Comparison of ENCODE assay signal across 9 cellular contexts in the genomic region with DNA sequence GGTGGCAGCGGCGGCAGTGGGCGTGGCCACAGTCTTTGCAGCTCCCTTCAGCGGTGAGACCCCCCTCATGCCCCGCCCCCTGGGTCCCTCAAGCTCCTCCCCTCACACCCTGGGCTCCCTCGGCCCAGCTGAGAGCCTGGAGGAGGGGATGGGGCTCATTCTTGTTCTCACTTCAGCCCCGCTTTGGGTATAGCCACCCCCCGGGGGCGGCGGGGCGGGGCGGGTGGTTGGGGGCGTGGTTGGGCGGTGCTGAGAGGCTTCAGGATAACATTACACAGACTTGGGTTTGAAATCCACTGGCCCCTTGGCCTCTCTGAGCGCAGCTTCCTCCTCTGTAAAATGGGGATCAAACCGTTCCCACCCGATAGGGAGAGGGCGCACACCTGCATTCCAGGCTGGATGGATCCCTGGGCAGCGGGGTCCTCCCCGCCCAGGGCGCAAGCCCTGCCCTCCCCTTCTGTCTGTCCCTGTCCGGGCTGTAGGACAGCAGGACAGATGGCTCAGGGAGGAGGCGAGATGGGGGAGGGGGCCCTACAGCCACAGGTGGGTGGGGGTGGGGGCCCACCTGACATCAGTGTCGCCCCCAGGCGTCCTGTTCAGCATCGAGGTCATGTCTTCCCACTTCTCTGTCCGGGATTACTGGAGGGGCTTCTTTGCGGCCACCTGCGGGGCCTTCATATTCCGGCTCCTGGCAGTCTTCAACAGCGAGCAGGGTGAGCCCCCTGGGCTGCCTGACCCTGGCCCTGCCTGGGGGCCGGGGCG. TPM values are rescaled to one million over a fixed set of nuclear protein-coding genes. Genes with fewer than 3 reads are reported as not detected.
DNase-seq lines count a peak whose midpoint lies in the region; ATAC-seq, FAIRE-seq and TF ChIP-seq lines count a peak whose summit lies in the region.
"Had no signal": no experiment of that assay in that cellular context is flagged by ENCODE, and none has a peak within 500 bp of the region (broad histone marks: within the 10 kb centered on the region; RNA-seq: fewer than 3 reads in every experiment).

No MANE protein-coding gene starts in this region.

- no peaks in the 10 kb centered on the region for H3K9me3 ChIP-seq in HCT116 (ENCODE audit: control insufficient read depth in 1 of 2, insufficient read depth in 1 of 2, low read depth in 1 of 2, low read length in 2 of 2)
- no peaks in the 10 kb centered on the region for H3K9me3 ChIP-seq in heart right ventricle

- intact Hi-C loops in HCT116 (cut with micrococcal nuclease) (no loop called here), heart right ventricle (cut with DNase I) (no loop called here)

- H3K9ac ChIP-seq in HCT116 (ENCODE audit: low read length): no peak overlapping the region

- H3K4me1 ChIP-seq in HCT116 (ENCODE audit: control insufficient read depth in 1 of 2, insufficient read depth in 2 of 2, low read length in 2 of 2) (peaks cover 0 to 9% of the 10 kb centered on the region in 2 experiments; a peak in 3 of 4 replicates), heart right ventricle (peaks cover 0 to 13% (median 8%) of the 10 kb centered on the region in 9 donors)

- no peaks in the 10 kb centered on the region for H4K20me1 ChIP-seq in HCT116 (ENCODE audit: insufficient read depth)

- no peaks in the 10 kb centered on the region for H3K79me2 ChIP-seq in HCT116 (ENCODE audit: insufficient read depth, low read length)

- POLR2A ChIA-PET in HCT116 (lab: Charles Lee): no interaction called here
- POLR2A ChIA-PET in WTC11 (lab: Charles Lee): interaction anchor here (0.6 to 1.2 kb wide), 4 partner anchors 9 to 136 kb away, joined by 3 to 6 read pairs (median 4); partner anchors contain the start of genes EPHA2 and HSPB7

- H3K27me3 Mint-ChIP-seq in WTC11 (ENCODE audit: low read depth): peaks cover 41% of the 10 kb centered on the region

- no peaks in the 10 kb centered on the region for H3K9me3 Mint-ChIP-seq in WTC11

- FAIRE-seq in H54 (lab: Jason Lieb, UNC) (no peak), GM19239 (lab: Jason Lieb, UNC) (no peak)

- no peak overlapping the region for H2AFZ ChIP-seq in HCT116 (ENCODE audit: low read depth, low read length, poor library complexity, severe bottlenecking)

- no peaks in the 10 kb centered on the region for H3K9me2 ChIP-seq in HCT116 (ENCODE audit: insufficient read depth)

- BruUV-seq in HCT116 (replicated peaks; lab: Mats Ljungman, UMichigan): no TSS peak

- peak overlapping the region; percentile 59 for H3K4me2 ChIP-seq in HCT116 (ENCODE audit: low read length)

- H3K36me3 ChIP-seq in HCT116 (ENCODE audit: control insufficient read depth in 1 of 2, insufficient read depth in 2 of 2, low read length in 2 of 2) (no peaks in the 10 kb centered on the region), heart right ventricle (no peaks in the 10 kb centered on the region)

- CTCF ChIA-PET in HCT116 (lab: Charles Lee): no interaction called here
- CTCF ChIA-PET in WTC11 (lab: Charles Lee): interaction anchor here (0.8 to 2.5 kb wide), 15 partner anchors 10 to 235 kb away, joined by 3 to 18 read pairs (median 6); partner anchors contain the start of genes HSPB7 and ZBTB17

- WGBS in heart right ventricle, 2 donors: 16 to 20% methylated on average over 26 to 33 of the region's 33 CpGs

- ATAC-seq in HCT116 (peak; percentile 64), WTC11 (peak; percentile 96), heart right ventricle (peak in 6 of 8 donors; percentile 13 to 48 (median 28))

- H3K27ac Mint-ChIP-seq in WTC11: no peak overlapping the region

- H3K27me3 ChIP-seq in HCT116 (ENCODE audit: insufficient read depth, low read length) (no peaks in the 10 kb centered on the region), heart right ventricle (peaks cover 0 to 30% (median 14%) of the 10 kb centered on the region in 7 donors)

- RAD21 ChIA-PET in HCT116 (lab: Charles Lee; ENCODE audit: low non-redundant PET in 1 of 2, low total read pairs in 2 of 2, uncharacterized antibody in 2 of 2, unreplicated experiment in 2 of 2): no interaction called here

- TF ChIP-seq RAD21 in HCT116 (IDR thresholded peaks at IDR 0.05; ENCODE audit: low read depth): no peak

- H3K36me3 Mint-ChIP-seq in WTC11: no peaks in the 10 kb centered on the region

- H3K27ac ChIP-seq in HCT116 (ENCODE audit: low read depth, low read length) (no peak overlapping the region), heart right ventricle (no peak overlapping the region)

- H3K4me3 ChIP-seq in HCT116 (replicated peaks in 1 of 2; ENCODE audit: low read depth in 1 of 2, low read length in 2 of 2) (no peak overlapping the region), heart right ventricle (peak overlapping the region in 6 of 10 donors; percentile 3 to 31 (median 21))

- no peak for TF ChIP-seq CTCF in HCT116 (IDR thresholded peaks at IDR 0.05 in 2 of 3, conservative IDR thresholded peaks at IDR 0.05 in 1 of 3; ENCODE audit: borderline replicate concordance in 1 of 3, insufficient read depth in 1 of 3, low read depth in 2 of 3, low read length in 2 of 3)
- TF ChIP-seq CTCF in WTC11 (IDR thresholded peaks at IDR 0.05): no peak
- no peak for TF ChIP-seq CTCF in heart right ventricle (IDR thresholded peaks at IDR 0.05)

- TF ChIP-seq POLR2A in HCT116 (IDR thresholded peaks at IDR 0.05; ENCODE audit: borderline replicate concordance, extremely low read depth, insufficient read depth, insufficient read length): no peak
- no peak for TF ChIP-seq POLR2A in H54 (IDR thresholded peaks at IDR 0.05; ENCODE audit: low read depth, low read length)

- DNase-seq in HCT116 (ENCODE audit: low read depth, low spot score): no peak
- peak; percentile 98 for DNase-seq in WTC11 (ENCODE audit: low spot score)
- DNase-seq in heart right ventricle: no peak
- peak; percentile 56 for DNase-seq in stimulated activated CD4-positive, alpha-beta T cell treated with anti-CD3 and anti-CD28 coated beads, Interleukin-4, amount 100 ng/mL, for 1 hour
- no peak for DNase-seq in H54 (ENCODE audit: insufficient read length, low spot score)
- no peak for DNase-seq in H4 (ENCODE audit: low spot score)
- DNase-seq in GM19239 (ENCODE audit: insufficient read length, low spot score): no peak
- no peak for DNase-seq in NCI-H2196 (lab: John Stamatoyannopoulos, UW; ENCODE audit: unreplicated experiment)

- peak overlapping the region; percentile 66 for H3K4me3 Mint-ChIP-seq in WTC11

- H3K4me1 Mint-ChIP-seq in WTC11: peaks cover 16% of the 10 kb centered on the region

TF ChIP-seq in HCT116, 20 proteins besides CTCF, POLR2A, EP300 and RAD21 (continues in another document):
- TF ChIP-seq CBX3 (IDR thresholded peaks at IDR 0.05; ENCODE audit: low read depth) (no peak), SP1 (IDR thresholded peaks at IDR 0.05; ENCODE audit: low read depth) (no peak), ZNF274 (IDR thresholded peaks at IDR 0.05; ENCODE audit: low read depth, low read length) (no peak), EGR1 (IDR thresholded peaks at IDR 0.05; ENCODE audit: low read depth) (no peak), FOSL1 (IDR thresholded peaks at IDR 0.05; ENCODE audit: low read depth) (no peak), POLR2AphosphoS5 (IDR thresholded peaks at IDR 0.05; ENCODE audit: low read depth, low read length) (no peak), YY1 (IDR thresholded peaks at IDR 0.05; ENCODE audit: extremely low read depth, insufficient replicate concordance, low read depth, low read length) (no peak), MAX (IDR thresholded peaks at IDR 0.05) (no peak)

RNA-seq across cellular contexts. Expression of gene CLCNKA, which starts 5.1 kb away (rescaled TPM):
- total RNA-seq in HCT116 (2021; ENCODE audit: unreplicated experiment): 0.10 TPM
- 0.34 and 0.37 TPM in 2 replicates for polyA plus RNA-seq in HCT116 (2012)
- 1.5 to 2.7 TPM (median 2.7 TPM) in 3 replicates for total RNA-seq in WTC11 (2021)
- total RNA-seq in heart right ventricle: 1 to 10 TPM in 1 of 10 donors, under 1 TPM in 8, not detected in 1; 0.19 to 1.0 (median 0.33) TPM
- polyA plus RNA-seq in heart right ventricle: under 1 TPM; 0.52 to 0.73 TPM
- not detected in 2 replicates for total RNA-seq in H4 (2014; rRNA removed; shearing (Covaris generic))
- total RNA-seq: lung microvascular endothelial cell had no signal

RNA-seq across cellular contexts. Expression of gene HSPB7, which starts 9.1 kb away (rescaled TPM):
- total RNA-seq in HCT116 (2021; ENCODE audit: unreplicated experiment) (0.27 TPM), WTC11 (2021) (0.11 to 0.23 TPM (median 0.21 TPM) in 3 replicates), heart right ventricle (1,000 to 10,000 TPM; 4,333 to 6,303 (median 4,923) TPM)
- 0.04 and 0.09 TPM in 2 replicates for polyA plus RNA-seq in HCT116 (2012)
- 1,000 to 10,000 TPM; 5,521 to 6,425 TPM for polyA plus RNA-seq in heart right ventricle
- not detected in 2 replicates for total RNA-seq in H4 (2014; rRNA removed; shearing (Covaris generic))
- total RNA-seq: lung microvascular endothelial cell had no signal

RNA-seq across cellular contexts. Expression of gene CLCNKB, which starts 16.7 kb away (rescaled TPM):
- total RNA-seq in HCT116 (2021; ENCODE audit: unreplicated experiment) (0.81 TPM), WTC11 (2021) (1.8 to 3.1 TPM (median 2.5 TPM) in 3 replicates), heart right ventricle (1 to 10 TPM; 1.2 to 3.4 (median 2.0) TPM)
- polyA plus RNA-seq in HCT116 (2012): 1.1 and 1.2 TPM in 2 replicates
- 1 to 10 TPM in 1 of 2 donors, under 1 TPM in 1; 0.57 to 2.1 TPM for polyA plus RNA-seq in heart right ventricle
- not detected in 2 replicates for total RNA-seq in H4 (2014; rRNA removed; shearing (Covaris generic))
- total RNA-seq: lung microvascular endothelial cell had no signal

RNA-seq across cellular contexts. Expression of gene SRARP, which starts 22.9 kb away (rescaled TPM):
- total RNA-seq in HCT116 (2021; ENCODE audit: unreplicated experiment) (not detected), WTC11 (2021) (0.11 TPM in 1 of 3 replicates, not detected in the others), heart right ventricle (under 1 TPM in 5 of 10 donors, not detected in 5; 0.15 to 0.79 (median 0.28) TPM)
- not detected in 2 replicates for polyA plus RNA-seq in HCT116 (2012)
- under 1 TPM; 0.35 to 0.95 TPM for polyA plus RNA-seq in heart right ventricle
- not detected in 2 replicates for total RNA-seq in H4 (2014; rRNA removed; shearing (Covaris generic))

RNA-seq across cellular contexts. Expression of gene FAM131C, which starts 46.5 kb away (rescaled TPM):
- total RNA-seq in HCT116 (2021; ENCODE audit: unreplicated experiment): 11.6 TPM
- polyA plus RNA-seq in HCT116 (2012): 16.5 and 17.4 TPM in 2 replicates
- total RNA-seq in WTC11 (2021): 1.4 to 2.0 TPM (median 1.8 TPM) in 3 replicates
- 10 to 100 TPM in 1 of 10 donors, 1 to 10 TPM in 8, under 1 TPM in 1; 0.72 to 11.8 (median 2.4) TPM for total RNA-seq in heart right ventricle
- polyA plus RNA-seq in heart right ventricle: 1 to 10 TPM in 1 of 2 donors, under 1 TPM in 1; 0.86 to 6.4 TPM
- total RNA-seq in H4 (2014; rRNA removed; shearing (Covaris generic)): 0.08 and 0.62 TPM in 2 replicates
- total RNA-seq: lung microvascular endothelial cell had no signal

Comparison
In these comparisons a context has a peak if more than half of its experiments do, and no peak if none do; other contexts are left out.
1. ATAC-seq: peak in every context shown above with its lines; median percentile 96 in WTC11; 64 in HCT116; 28 in heart right ventricle.
2. DNase-seq: peak in WTC11 (single experiment) and stimulated activated CD4-positive, alpha-beta T cell treated with anti-CD3 and anti-CD28 coated beads, Interleukin-4, amount 100 ng/mL, for 1 hour (single experiment); none in HCT116 (single experiment), heart right ventricle (0 of 2), H54 (single experiment), H4 (single experiment), GM19239 (single experiment) and NCI-H2196 (single experiment).
3. H3K4me3 ChIP-seq: peak in heart right ventricle (6 of 10); none in HCT116 (0 of 2).
4. RNA of gene HSPB7, which starts 9.1 kb away (total RNA-seq): 4,333 to 6,303 TPM in heart right ventricle; 0.27 TPM in HCT116 (single experiment), 0.11 to 0.23 TPM in WTC11 and not detected in H4; every median in the first group is over 1,000 times any median in the second.
5. Of the 4 proteins assayed by ChIP-seq in both WTC11 and HCT116: peak only in WTC11: SP1; only in HCT116: none; in both: none; in neither: 3.